In genomic region chr13:113584205-113584869, GRCh38 we compare ENCODE assay signal across 8 cellular contexts. TPM values are rescaled to one million over a fixed set of nuclear protein-coding genes. Genes with fewer than 3 reads are reported as not detected.
A peak's percentile ranks its signal among the peaks of the same experiment; 100 is the strongest.
DNase-seq lines count a peak whose midpoint lies in the region; ATAC-seq and TF ChIP-seq lines count a peak whose summit lies in the region.

TFDP1 (plus strand) TSS chr13:113584753; CDS start chr13:113585838, 1,085 bp downstream.

- peak within 1 kb of the TSS; percentile 79 for H2AFZ ChIP-seq in smooth muscle cell (ENCODE audit: low read depth)

- peaks cover 35% of the 10 kb centered on the region for H4K20me1 ChIP-seq in smooth muscle cell (ENCODE audit: low read depth)

- peaks cover 5% of the 10 kb centered on the region for H3K4me1 ChIP-seq in smooth muscle cell (ENCODE audit: low read depth)

- H3F3A ChIP-seq in smooth muscle cell (ENCODE audit: low read depth), result no peaks in the 10 kb centered on the region

- peak within 1 kb of the TSS; percentile 95 for H3K4me2 ChIP-seq in smooth muscle cell

- H3K79me2 ChIP-seq in smooth muscle cell (ENCODE audit: low read depth), result peaks cover 33% of the 10 kb centered on the region

- TF ChIP-seq CTCF in VCaP (conservative IDR thresholded peaks at IDR 0.05), result no peak
- TF ChIP-seq CTCF in cardiac fibroblast (IDR thresholded peaks at IDR 0.05; ENCODE audit: low read depth, low read length), result no peak
- no peak for TF ChIP-seq CTCF in smooth muscle cell (IDR thresholded peaks at IDR 0.05; ENCODE audit: borderline replicate concordance, insufficient read depth, poor library complexity, severe bottlenecking)

- H3K4me3 ChIP-seq in cardiac fibroblast (replicated peaks in 1 of 2; ENCODE audit: low read depth in 2 of 2, low read length in 2 of 2) (peak within 1 kb of the TSS; percentile 50 to 61), smooth muscle cell (peak within 1 kb of the TSS; percentile 69)

- ATAC-seq in GM18907 (IDR thresholded peaks at IDR 0.05; ENCODE audit: unreplicated experiment), result peak; percentile 86
- peak; percentile 76 for ATAC-seq in HG03108 (IDR thresholded peaks at IDR 0.05; ENCODE audit: unreplicated experiment)

- 8% methylated on average over 71 of the region's 92 CpGs for WGBS in smooth muscle cell (ENCODE audit: low lambda C conversion rate)

- H3K27ac ChIP-seq in VCaP, result peak within 1 kb of the TSS; percentile 38
- no peak within 1 kb of the TSS for H3K27ac ChIP-seq in smooth muscle cell (ENCODE audit: low read depth)

- no peaks in the 10 kb centered on the region for H3K27me3 ChIP-seq in smooth muscle cell (ENCODE audit: low read depth)

- DNase-seq in AG08396 (ENCODE audit: low spot score) (peak; percentile 98), NCI-H2196 (lab: John Stamatoyannopoulos, UW; ENCODE audit: unreplicated experiment) (peak; percentile 78), cardiac fibroblast (ENCODE audit: low read depth in 2 of 2) (peak; percentile 87), iPS-NIHi7 (ENCODE audit: extremely low spot score) (peak; percentile 97), smooth muscle cell (lab: John Stamatoyannopoulos, UW; ENCODE audit: unreplicated experiment) (no peak)

- no peaks in the 10 kb centered on the region for H3K9me3 ChIP-seq in smooth muscle cell (replicated peaks; ENCODE audit: low read depth)

- H3K36me3 ChIP-seq in smooth muscle cell (ENCODE audit: low read depth), result no peaks in the 10 kb centered on the region

- no peak within 1 kb of the TSS for H3K9ac ChIP-seq in smooth muscle cell (ENCODE audit: low read depth)

RNA-seq across cellular contexts. Expression of gene TFDP1, which starts in this region (rescaled TPM):
- total RNA-seq in smooth muscle cell, result 46.1 and 53.6 TPM in 2 replicates
- polyA plus RNA-seq in smooth muscle cell, result 38.5 and 52.8 TPM in 2 replicates
